8 cellular contexts compared by ENCODE assay signal in the genomic region with DNA sequence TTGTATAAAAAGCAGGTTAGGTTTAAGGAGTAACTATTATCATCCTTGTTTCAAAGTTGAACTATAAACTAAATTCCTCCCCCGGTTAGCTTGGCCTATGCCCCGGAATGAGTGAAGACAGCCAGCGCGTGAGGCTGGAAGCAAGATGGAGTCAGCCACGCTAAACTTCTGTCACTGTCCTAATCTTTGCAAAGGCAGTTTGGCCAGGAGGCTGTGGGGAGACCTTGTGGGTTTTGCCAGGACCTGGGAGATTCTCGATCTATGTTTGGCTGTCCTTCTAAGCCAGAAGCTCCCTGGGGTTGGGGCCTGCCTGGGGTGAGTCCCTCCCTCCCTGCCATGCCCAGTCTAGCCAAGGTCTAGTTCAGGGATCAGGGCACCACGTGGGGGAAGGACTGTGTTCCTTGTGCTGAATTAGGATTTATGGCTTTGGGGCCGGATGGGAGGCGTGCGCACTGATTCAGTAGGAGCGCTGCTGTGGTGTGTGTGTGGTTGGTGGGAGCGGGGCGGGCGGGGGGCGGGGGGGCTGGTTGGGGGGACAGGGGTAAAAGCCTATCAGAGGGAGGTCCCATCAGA. TPM values are rescaled to one million over a fixed set of nuclear protein-coding genes. Genes with fewer than 3 reads are reported as not detected.
DNase-seq lines count a peak whose midpoint lies in the region; ATAC-seq and TF ChIP-seq lines count a peak whose summit lies in the region.

No MANE protein-coding gene starts in this region.

- H3K4me1 ChIP-seq in esophagus muscularis mucosa: peaks cover 9 to 46% (median 34%) of the 10 kb centered on the region in 4 donors
- peaks cover 27% of the 10 kb centered on the region for H3K4me1 ChIP-seq in osteoblast (ENCODE audit: insufficient read depth, low read length)

- H3K36me3 ChIP-seq in esophagus muscularis mucosa (no peaks in the 10 kb centered on the region), osteoblast (ENCODE audit: insufficient read depth, low read length) (no peaks in the 10 kb centered on the region)

- peaks cover 47% of the 10 kb centered on the region for H3K79me2 ChIP-seq in osteoblast (ENCODE audit: insufficient read depth, low read length)

- no peaks in the 10 kb centered on the region for H3K27me3 Mint-ChIP-seq in activated CD4-positive, alpha-beta memory T cell treated with anti-CD3 and anti-CD28 coated beads for 36 hours

- peak overlapping the region; percentile 88 for H2AFZ ChIP-seq in osteoblast (ENCODE audit: low read length)

- H3K9me3 ChIP-seq in esophagus muscularis mucosa (no peaks in the 10 kb centered on the region), osteoblast (ENCODE audit: low read depth, low read length) (no peaks in the 10 kb centered on the region)

- H3K4me3 ChIP-seq in esophagus muscularis mucosa (peak overlapping the region; percentile 81 to 94 (median 88)), osteoblast (ENCODE audit: insufficient read depth, low read length) (peak overlapping the region; percentile 79)

- H3K27ac Mint-ChIP-seq in activated CD4-positive, alpha-beta memory T cell treated with anti-CD3 and anti-CD28 coated beads for 36 hours: peak overlapping the region; percentile 86

- H3K27me3 ChIP-seq in esophagus muscularis mucosa: no peaks in the 10 kb centered on the region
- no peaks in the 10 kb centered on the region for H3K27me3 ChIP-seq in osteoblast (ENCODE audit: insufficient read depth, low read length)

- DNase-seq in NCI-H146 (lab: John Stamatoyannopoulos, UW): peak; percentile 49
- DNase-seq in NCI-H146 treated with DMSO at 0.1 percent for 48 hours (lab: John Stamatoyannopoulos, UW; ENCODE audit: unreplicated experiment): no peak
- DNase-seq in activated CD4-positive, alpha-beta memory T cell treated with anti-CD3 and anti-CD28 coated beads for 36 hours: no peak
- DNase-seq in esophagus muscularis mucosa (ENCODE audit: extremely low spot score): no peak
- DNase-seq in osteoblast (ENCODE audit: insufficient read length, low spot score, missing footprints): peak; percentile 96
- DNase-seq in foreskin melanocyte: no peak

- ATAC-seq in GM18502 (IDR thresholded peaks at IDR 0.05; ENCODE audit: poor library complexity, unreplicated experiment) (no peak), HG03469 (IDR thresholded peaks at IDR 0.05; ENCODE audit: unreplicated experiment) (no peak)

- H3K4me2 ChIP-seq in osteoblast (ENCODE audit: insufficient read depth, low read length): peak overlapping the region; percentile 82

- CTCF ChIA-PET in activated CD4-positive, alpha-beta memory T cell treated with anti-CD3 and anti-CD28 coated beads for 36 hours (lab: Charles Lee): interaction anchor here (0.9 to 1.4 kb wide), 3 partner anchors 10 to 114 kb away, joined by 3 to 4 read pairs (median 3); no protein-coding TSS in a partner anchor

- TF ChIP-seq POLR2A in esophagus muscularis mucosa (IDR thresholded peaks at IDR 0.05; ENCODE audit: low read depth): no peak

- peaks cover 14% of the 10 kb centered on the region for H3K4me1 Mint-ChIP-seq in activated CD4-positive, alpha-beta memory T cell treated with anti-CD3 and anti-CD28 coated beads for 36 hours (ENCODE audit: low read depth)

- peaks cover 11% of the 10 kb centered on the region for H4K20me1 ChIP-seq in osteoblast (ENCODE audit: insufficient read depth, low read length)

- H3K27ac ChIP-seq in esophagus muscularis mucosa (replicated peaks in 1 of 4): peak overlapping the region; percentile 93 to 97 (median 94)
- H3K27ac ChIP-seq in osteoblast (ENCODE audit: low read depth, low read length): peak overlapping the region; percentile 90

- TF ChIP-seq CTCF in esophagus muscularis mucosa (IDR thresholded peaks at IDR 0.05): no peak
- TF ChIP-seq CTCF in osteoblast (IDR thresholded peaks at IDR 0.05; ENCODE audit: extremely low read depth, low read depth, low read length): no peak

- POLR2A ChIA-PET in activated CD4-positive, alpha-beta memory T cell treated with anti-CD3 and anti-CD28 coated beads for 36 hours (lab: Charles Lee): interaction anchor here (1.2 kb wide), 1 partner anchor 12 kb away, joined by 3 read pairs; no protein-coding TSS in a partner anchor

- H3K9me3 Mint-ChIP-seq in activated CD4-positive, alpha-beta memory T cell treated with anti-CD3 and anti-CD28 coated beads for 36 hours: no peaks in the 10 kb centered on the region

- 31% methylated on average over 14 of the region's 15 CpGs for WGBS in esophagus muscularis mucosa

- no peak for TF ChIP-seq EP300 in esophagus muscularis mucosa (IDR thresholded peaks at IDR 0.05)

- peak overlapping the region; percentile 70 for H3K4me3 Mint-ChIP-seq in activated CD4-positive, alpha-beta memory T cell treated with anti-CD3 and anti-CD28 coated beads for 36 hours

- intact Hi-C loops in activated CD4-positive, alpha-beta memory T cell treated with anti-CD3 and anti-CD28 coated beads for 36 hours (cut with micrococcal nuclease): loop anchor here (2.0 kb wide), 2 partner anchors 204 to 278 kb away; a partner anchor contains a TSS
- intact Hi-C loops in esophagus muscularis mucosa (cut with DNase I): no loop called here

- no peaks in the 10 kb centered on the region for H3K36me3 Mint-ChIP-seq in activated CD4-positive, alpha-beta memory T cell treated with anti-CD3 and anti-CD28 coated beads for 36 hours

RNA-seq across cellular contexts. Expression of a gene that starts 0.9 kb away (rescaled TPM):
- 1 to 10 TPM; 4.9 to 6.6 TPM for total RNA-seq in activated CD4-positive, alpha-beta memory T cell treated with anti-CD3 and anti-CD28 coated beads for 36 hours
- 10 to 100 TPM; 20.8 to 24.0 (median 22.0) TPM for total RNA-seq in esophagus muscularis mucosa
- 15.9 and 18.6 TPM in 2 replicates for total RNA-seq in osteoblast

Comparison
In these comparisons a context has a peak if more than half of its experiments do, and no peak if none do; other contexts are left out.
1. DNase-seq: peak in NCI-H146 (single experiment) and osteoblast (single experiment); none in NCI-H146 treated with DMSO at 0.1 percent for 48 hours (single experiment), activated CD4-positive, alpha-beta memory T cell treated with anti-CD3 and anti-CD28 coated beads for 36 hours (single experiment), esophagus muscularis mucosa (single experiment) and foreskin melanocyte (single experiment).